2 cellular contexts compared by ENCODE assay signal in the genomic region with DNA sequence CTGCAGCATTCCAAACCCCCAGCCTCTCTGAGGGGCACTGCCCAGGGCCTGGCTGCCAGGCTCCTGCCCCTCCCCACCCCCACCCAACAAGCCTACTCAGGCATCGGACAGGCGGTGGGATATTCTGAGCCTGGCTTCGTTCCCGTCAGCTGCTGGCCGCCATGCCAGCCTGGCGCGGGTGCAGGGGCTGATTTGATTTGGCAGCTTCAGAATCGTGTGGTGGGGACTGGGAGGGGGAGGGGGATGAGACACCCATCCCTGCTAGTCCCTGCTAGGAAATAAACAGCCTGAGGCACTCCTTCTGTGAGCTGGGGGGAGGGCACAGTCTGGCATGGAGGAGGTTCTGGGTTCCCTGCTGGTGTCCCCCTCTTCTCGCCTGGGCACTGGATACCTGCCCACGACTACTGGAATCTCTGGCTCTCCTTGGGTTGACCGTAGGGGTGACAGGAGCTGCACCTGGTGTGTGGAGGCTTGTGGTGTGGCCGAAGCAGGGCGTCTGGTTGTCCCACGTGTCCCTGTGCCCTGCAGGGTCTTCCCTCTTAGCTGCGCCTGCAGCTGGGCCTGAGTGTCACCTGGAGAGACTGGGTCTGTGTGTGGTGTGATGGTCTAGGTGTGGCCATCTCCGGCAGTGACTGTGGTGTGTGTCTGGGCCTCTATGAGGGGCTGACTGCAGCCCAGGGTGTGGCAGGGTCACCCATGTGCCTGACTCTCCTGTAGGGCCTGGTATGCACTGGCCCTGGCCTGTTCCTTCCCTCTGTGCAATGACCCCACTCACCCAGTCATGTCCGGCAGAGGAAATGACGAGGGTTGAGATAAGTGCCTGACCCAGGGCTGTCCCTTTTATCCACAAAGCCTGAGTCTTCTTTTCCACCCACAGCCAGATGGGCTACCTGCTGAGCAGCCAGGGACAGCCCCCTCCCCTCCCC.
TF ChIP-seq lines count a peak whose summit lies in the region.

No MANE protein-coding gene starts in this region.

TF ChIP-seq in liver, 16 proteins besides CTCF, POLR2A, EP300 and RAD21:
- peak; percentile 98 for TF ChIP-seq NR2F2 (IDR thresholded peaks at IDR 0.05)
- peak; percentile 28 to 53 for TF ChIP-seq RXRA (IDR thresholded peaks at IDR 0.05)
- no peak for TF ChIP-seq HNF4A (conservative IDR thresholded peaks at IDR 0.05)
- no peak for TF ChIP-seq FOXA2 (IDR thresholded peaks at IDR 0.05)
- peak; percentile 28 for TF ChIP-seq SP1 (IDR thresholded peaks at IDR 0.05)
- TF ChIP-seq GABPA (IDR thresholded peaks at IDR 0.05 in 1 of 2, conservative IDR thresholded peaks at IDR 0.05 in 1 of 2): peak in 1 of 2 donors; percentile 13
- TF ChIP-seq JUND (IDR thresholded peaks at IDR 0.05): no peak
- TF ChIP-seq TAF1 (conservative IDR thresholded peaks at IDR 0.05): no peak

TF ChIP-seq in HepG2, 621 proteins besides CTCF, POLR2A, EP300 and RAD21:
- no peak for TF ChIP-seq DNMT3B (CRISPR knock-in tag; conservative IDR thresholded peaks at IDR 0.05)
- TF ChIP-seq ASH2L (IDR thresholded peaks at IDR 0.05; ENCODE audit: insufficient read length, low read depth, low read length): no peak
- TF ChIP-seq FLYWCH1 (CRISPR knock-in tag; IDR thresholded peaks at IDR 0.05): no peak
- no peak for TF ChIP-seq MYC (CRISPR knock-in tag; IDR thresholded peaks at IDR 0.05; ENCODE audit: borderline replicate concordance)
- TF ChIP-seq, protein P1, sequence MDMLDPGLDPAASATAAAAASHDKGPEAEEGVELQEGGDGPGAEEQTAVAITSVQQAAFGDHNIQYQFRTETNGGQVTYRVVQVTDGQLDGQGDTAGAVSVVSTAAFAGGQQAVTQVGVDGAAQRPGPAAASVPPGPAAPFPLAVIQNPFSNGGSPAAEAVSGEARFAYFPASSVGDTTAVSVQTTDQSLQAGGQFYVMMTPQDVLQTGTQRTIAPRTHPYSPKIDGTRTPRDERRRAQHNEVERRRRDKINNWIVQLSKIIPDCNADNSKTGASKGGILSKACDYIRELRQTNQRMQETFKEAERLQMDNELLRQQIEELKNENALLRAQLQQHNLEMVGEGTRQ (IDR thresholded peaks at IDR 0.05; ENCODE audit: low read depth, low read length): no peak
- TF ChIP-seq, protein P1 (CRISPR knock-in tag; IDR thresholded peaks at IDR 0.05; ENCODE audit: borderline replicate concordance): no peak
- TF ChIP-seq, protein P2, sequence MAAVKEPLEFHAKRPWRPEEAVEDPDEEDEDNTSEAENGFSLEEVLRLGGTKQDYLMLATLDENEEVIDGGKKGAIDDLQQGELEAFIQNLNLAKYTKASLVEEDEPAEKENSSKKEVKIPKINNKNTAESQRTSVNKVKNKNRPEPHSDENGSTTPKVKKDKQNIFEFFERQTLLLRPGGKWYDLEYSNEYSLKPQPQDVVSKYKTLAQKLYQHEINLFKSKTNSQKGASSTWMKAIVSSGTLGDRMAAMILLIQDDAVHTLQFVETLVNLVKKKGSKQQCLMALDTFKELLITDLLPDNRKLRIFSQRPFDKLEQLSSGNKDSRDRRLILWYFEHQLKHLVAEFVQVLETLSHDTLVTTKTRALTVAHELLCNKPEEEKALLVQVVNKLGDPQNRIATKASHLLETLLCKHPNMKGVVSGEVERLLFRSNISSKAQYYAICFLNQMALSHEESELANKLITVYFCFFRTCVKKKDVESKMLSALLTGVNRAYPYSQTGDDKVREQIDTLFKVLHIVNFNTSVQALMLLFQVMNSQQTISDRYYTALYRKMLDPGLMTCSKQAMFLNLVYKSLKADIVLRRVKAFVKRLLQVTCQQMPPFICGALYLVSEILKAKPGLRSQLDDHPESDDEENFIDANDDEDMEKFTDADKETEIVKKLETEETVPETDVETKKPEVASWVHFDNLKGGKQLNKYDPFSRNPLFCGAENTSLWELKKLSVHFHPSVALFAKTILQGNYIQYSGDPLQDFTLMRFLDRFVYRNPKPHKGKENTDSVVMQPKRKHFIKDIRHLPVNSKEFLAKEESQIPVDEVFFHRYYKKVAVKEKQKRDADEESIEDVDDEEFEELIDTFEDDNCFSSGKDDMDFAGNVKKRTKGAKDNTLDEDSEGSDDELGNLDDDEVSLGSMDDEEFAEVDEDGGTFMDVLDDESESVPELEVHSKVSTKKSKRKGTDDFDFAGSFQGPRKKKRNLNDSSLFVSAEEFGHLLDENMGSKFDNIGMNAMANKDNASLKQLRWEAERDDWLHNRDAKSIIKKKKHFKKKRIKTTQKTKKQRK (IDR thresholded peaks at IDR 0.05; ENCODE audit: low read length): no peak
- TF ChIP-seq NR2C2 (CRISPR knock-in tag; IDR thresholded peaks at IDR 0.05; ENCODE audit: borderline replicate concordance): no peak
- no peak for TF ChIP-seq GATA4 (IDR thresholded peaks at IDR 0.05; ENCODE audit: borderline replicate concordance, low read depth)
- TF ChIP-seq, protein P3, sequence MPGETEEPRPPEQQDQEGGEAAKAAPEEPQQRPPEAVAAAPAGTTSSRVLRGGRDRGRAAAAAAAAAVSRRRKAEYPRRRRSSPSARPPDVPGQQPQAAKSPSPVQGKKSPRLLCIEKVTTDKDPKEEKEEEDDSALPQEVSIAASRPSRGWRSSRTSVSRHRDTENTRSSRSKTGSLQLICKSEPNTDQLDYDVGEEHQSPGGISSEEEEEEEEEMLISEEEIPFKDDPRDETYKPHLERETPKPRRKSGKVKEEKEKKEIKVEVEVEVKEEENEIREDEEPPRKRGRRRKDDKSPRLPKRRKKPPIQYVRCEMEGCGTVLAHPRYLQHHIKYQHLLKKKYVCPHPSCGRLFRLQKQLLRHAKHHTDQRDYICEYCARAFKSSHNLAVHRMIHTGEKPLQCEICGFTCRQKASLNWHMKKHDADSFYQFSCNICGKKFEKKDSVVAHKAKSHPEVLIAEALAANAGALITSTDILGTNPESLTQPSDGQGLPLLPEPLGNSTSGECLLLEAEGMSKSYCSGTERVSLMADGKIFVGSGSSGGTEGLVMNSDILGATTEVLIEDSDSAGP (CRISPR knock-in tag; IDR thresholded peaks at IDR 0.05; ENCODE audit: borderline replicate concordance): no peak
- TF ChIP-seq, protein P4, sequence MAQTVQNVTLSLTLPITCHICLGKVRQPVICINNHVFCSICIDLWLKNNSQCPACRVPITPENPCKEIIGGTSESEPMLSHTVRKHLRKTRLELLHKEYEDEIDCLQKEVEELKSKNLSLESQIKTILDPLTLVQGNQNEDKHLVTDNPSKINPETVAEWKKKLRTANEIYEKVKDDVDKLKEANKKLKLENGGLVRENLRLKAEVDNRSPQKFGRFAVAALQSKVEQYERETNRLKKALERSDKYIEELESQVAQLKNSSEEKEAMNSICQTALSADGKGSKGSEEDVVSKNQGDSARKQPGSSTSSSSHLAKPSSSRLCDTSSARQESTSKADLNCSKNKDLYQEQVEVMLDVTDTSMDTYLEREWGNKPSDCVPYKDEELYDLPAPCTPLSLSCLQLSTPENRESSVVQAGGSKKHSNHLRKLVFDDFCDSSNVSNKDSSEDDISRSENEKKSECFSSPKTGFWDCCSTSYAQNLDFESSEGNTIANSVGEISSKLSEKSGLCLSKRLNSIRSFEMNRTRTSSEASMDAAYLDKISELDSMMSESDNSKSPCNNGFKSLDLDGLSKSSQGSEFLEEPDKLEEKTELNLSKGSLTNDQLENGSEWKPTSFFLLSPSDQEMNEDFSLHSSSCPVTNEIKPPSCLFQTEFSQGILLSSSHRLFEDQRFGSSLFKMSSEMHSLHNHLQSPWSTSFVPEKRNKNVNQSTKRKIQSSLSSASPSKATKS (CRISPR knock-in tag; IDR thresholded peaks at IDR 0.05): no peak
- no peak for TF ChIP-seq SMARCC2 (IDR thresholded peaks at IDR 0.05)
- TF ChIP-seq EEA1 (CRISPR knock-in tag; IDR thresholded peaks at IDR 0.05; ENCODE audit: borderline replicate concordance): no peak
